In the genomic region with DNA sequence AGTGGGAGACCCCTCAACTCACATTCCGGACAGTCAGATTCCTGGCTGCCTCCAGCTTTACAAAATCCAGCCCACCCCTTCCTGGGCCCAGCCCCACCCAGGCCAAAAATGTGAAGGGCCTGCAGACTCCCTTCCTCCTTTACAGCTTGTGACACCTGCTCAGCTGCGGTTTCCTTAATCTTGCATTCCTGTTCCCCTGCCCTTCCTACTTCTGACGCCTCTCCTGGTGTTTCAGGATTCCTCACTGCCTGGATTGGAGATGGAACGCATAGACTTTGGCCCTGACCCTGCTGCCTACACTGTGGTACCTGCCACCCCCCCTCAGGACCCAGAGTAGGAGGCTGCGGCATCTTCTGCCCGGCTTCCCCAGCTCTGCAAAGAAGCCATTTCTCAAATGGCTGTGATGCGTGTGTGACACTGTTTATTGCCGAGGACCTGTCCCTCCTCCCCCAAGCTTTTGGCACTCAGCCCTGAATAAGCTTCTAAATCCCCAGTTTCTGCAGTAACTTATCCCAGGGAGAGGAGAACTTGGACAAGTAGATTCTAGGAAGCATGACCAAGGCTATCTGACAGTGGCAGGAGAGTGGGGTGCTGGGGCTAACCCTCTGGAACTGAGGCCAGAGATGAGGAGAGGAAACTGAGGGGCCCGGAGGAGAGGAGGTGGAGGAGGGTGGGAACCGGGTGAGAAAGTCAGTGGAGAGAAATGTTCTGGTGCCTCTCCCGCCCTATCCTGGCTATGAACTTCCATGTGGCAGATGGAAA, we compare ENCODE assay signal across 10 cellular contexts. TPM values are rescaled to one million over a fixed set of nuclear protein-coding genes. Genes with fewer than 3 reads are reported as not detected.
DNase-seq lines count a peak whose midpoint lies in the region; TF ChIP-seq lines count a peak whose summit lies in the region.
"Had no signal": no experiment of that assay in that cellular context is flagged by ENCODE, and none has a peak within 500 bp of the region (broad histone marks: within the 10 kb centered on the region; RNA-seq: fewer than 3 reads in every experiment).

No MANE protein-coding gene starts in this region.

- no peaks in the 10 kb centered on the region for H3K4me1 ChIP-seq in thymus (ENCODE audit: control insufficient read depth, insufficient read depth, low read length)
- H3K4me1 ChIP-seq: A549 had no signal

- intact Hi-C loops in activated CD4-positive, alpha-beta memory T cell treated with anti-CD3 and anti-CD28 coated beads for 36 hours (cut with micrococcal nuclease) = loop anchor here (2.0 to 5.0 kb wide), 2 partner anchors 80 to 99 kb away; no protein-coding TSS in a partner anchor

- DNase-seq in activated CD4-positive, alpha-beta memory T cell treated with anti-CD3 and anti-CD28 coated beads for 36 hours = peak; percentile 2
- DNase-seq in activated CD4-positive, alpha-beta memory T cell treated with anti-CD3 and anti-CD28 coated beads, Interleukin-2, amount 10 ng/mL, durations not matched to agents 7 days and 5 days = no peak
- DNase-seq in islet precursor cell (peak; percentile 59), DMS153 (lab: John Stamatoyannopoulos, UW) (no peak), GF-D8 (lab: John Stamatoyannopoulos, UW) (no peak)
- DNase-seq in activated CD4-positive, alpha-beta T cell treated with anti-CD3 and anti-CD28 coated beads for 48 hours = no peak
- DNase-seq: NCI-H1436 treated with DMSO at 0.1 percent for 48 hours had no signal

- H3K9me3 ChIP-seq in thymus (ENCODE audit: control insufficient read depth) = no peaks in the 10 kb centered on the region
- H3K9me3 ChIP-seq: A549 had no signal

- H3K27me3 Mint-ChIP-seq in activated CD4-positive, alpha-beta memory T cell treated with anti-CD3 and anti-CD28 coated beads for 36 hours = no peaks in the 10 kb centered on the region
- H3K27me3 Mint-ChIP-seq in activated CD4-positive, alpha-beta memory T cell treated with anti-CD3 and anti-CD28 coated beads, Interleukin-2, amount 10 ng/mL, durations not matched to agents 7 days and 5 days = peaks cover 9% of the 10 kb centered on the region
- H3K27me3 Mint-ChIP-seq in brain = peaks cover 7% of the 10 kb centered on the region

- 74% methylated on average over 11 of the region's 11 CpGs for WGBS in thymus

- H3K27me3 ChIP-seq in thymus (ENCODE audit: control insufficient read depth, insufficient read depth) = no peaks in the 10 kb centered on the region

- H3K27ac Mint-ChIP-seq in activated CD4-positive, alpha-beta memory T cell treated with anti-CD3 and anti-CD28 coated beads for 36 hours = no peak overlapping the region
- no peak overlapping the region for H3K27ac Mint-ChIP-seq in activated CD4-positive, alpha-beta memory T cell treated with anti-CD3 and anti-CD28 coated beads, Interleukin-2, amount 10 ng/mL, durations not matched to agents 7 days and 5 days
- H3K27ac Mint-ChIP-seq in brain = peak overlapping the region; percentile 54 to 91 (median 87)

- no peaks in the 10 kb centered on the region for H3K4me1 Mint-ChIP-seq in activated CD4-positive, alpha-beta memory T cell treated with anti-CD3 and anti-CD28 coated beads for 36 hours (ENCODE audit: low read depth)
- H3K4me1 Mint-ChIP-seq in activated CD4-positive, alpha-beta memory T cell treated with anti-CD3 and anti-CD28 coated beads, Interleukin-2, amount 10 ng/mL, durations not matched to agents 7 days and 5 days = no peaks in the 10 kb centered on the region
- peaks cover 77% of the 10 kb centered on the region for H3K4me1 Mint-ChIP-seq in brain

- peak overlapping the region; percentile 1 for H3K27ac ChIP-seq in thymus (ENCODE audit: low read depth)

- no peak overlapping the region for H3K4me3 ChIP-seq in thymus (ENCODE audit: low read length)
- H3K4me3 ChIP-seq: A549 had no signal

- no peak overlapping the region for H3K4me3 Mint-ChIP-seq in activated CD4-positive, alpha-beta memory T cell treated with anti-CD3 and anti-CD28 coated beads for 36 hours
- no peak overlapping the region for H3K4me3 Mint-ChIP-seq in activated CD4-positive, alpha-beta memory T cell treated with anti-CD3 and anti-CD28 coated beads, Interleukin-2, amount 10 ng/mL, durations not matched to agents 7 days and 5 days
- no peak overlapping the region for H3K4me3 Mint-ChIP-seq in brain

- POLR2A ChIA-PET in activated CD4-positive, alpha-beta memory T cell treated with anti-CD3 and anti-CD28 coated beads for 36 hours (lab: Charles Lee) = no interaction called here
- POLR2A ChIA-PET in activated CD4-positive, alpha-beta memory T cell treated with anti-CD3 and anti-CD28 coated beads, Interleukin-2, amount 10 ng/mL, durations not matched to agents 7 days and 5 days (lab: Charles Lee) = no interaction called here

- CTCF ChIA-PET in activated CD4-positive, alpha-beta memory T cell treated with anti-CD3 and anti-CD28 coated beads for 36 hours (lab: Charles Lee) = interaction anchor here (0.6 to 7.3 kb wide), 20 partner anchors 9 to 217 kb away, joined by 3 to 56 read pairs (median 4); a partner anchor contains a TSS
- CTCF ChIA-PET in activated CD4-positive, alpha-beta memory T cell treated with anti-CD3 and anti-CD28 coated beads, Interleukin-2, amount 10 ng/mL, durations not matched to agents 7 days and 5 days (lab: Charles Lee) = interaction anchor here (0.7 to 5.2 kb wide), 16 partner anchors 17 to 202 kb away, joined by 3 to 31 read pairs (median 4); a partner anchor contains a TSS

- no peaks in the 10 kb centered on the region for H3K9me3 Mint-ChIP-seq in activated CD4-positive, alpha-beta memory T cell treated with anti-CD3 and anti-CD28 coated beads for 36 hours
- H3K9me3 Mint-ChIP-seq in activated CD4-positive, alpha-beta memory T cell treated with anti-CD3 and anti-CD28 coated beads, Interleukin-2, amount 10 ng/mL, durations not matched to agents 7 days and 5 days = no peaks in the 10 kb centered on the region
- peaks cover 0 to 2% (median 0%) of the 10 kb centered on the region in 5 experiments for H3K9me3 Mint-ChIP-seq in brain

- no peak for TF ChIP-seq CTCF in brain (conservative IDR thresholded peaks at IDR 0.05)

- H3K36me3 Mint-ChIP-seq in activated CD4-positive, alpha-beta memory T cell treated with anti-CD3 and anti-CD28 coated beads for 36 hours = no peaks in the 10 kb centered on the region
- H3K36me3 Mint-ChIP-seq in activated CD4-positive, alpha-beta memory T cell treated with anti-CD3 and anti-CD28 coated beads, Interleukin-2, amount 10 ng/mL, durations not matched to agents 7 days and 5 days (ENCODE audit: low read depth) = no peaks in the 10 kb centered on the region
- no peaks in the 10 kb centered on the region for H3K36me3 Mint-ChIP-seq in brain

- H3K36me3 ChIP-seq in thymus (ENCODE audit: control insufficient read depth, insufficient read depth) = no peaks in the 10 kb centered on the region

RNA-seq across cellular contexts. Expression of a gene that starts 24.9 kb away (rescaled TPM):
- total RNA-seq in activated CD4-positive, alpha-beta memory T cell treated with anti-CD3 and anti-CD28 coated beads for 36 hours = 1 to 10 TPM; 5.8 to 6.1 TPM
- total RNA-seq in activated CD4-positive, alpha-beta memory T cell treated with anti-CD3 and anti-CD28 coated beads, Interleukin-2, amount 10 ng/mL, durations not matched to agents 7 days and 5 days = 1 to 10 TPM; 8.9 to 9.9 TPM
- polyA plus RNA-seq in brain (ENCODE audit: insufficient read depth, low read depth, low replicate concordance) = 3.6 TPM
- polyA plus RNA-seq in thymus = 7.0 TPM

RNA-seq across cellular contexts. Expression of a gene that starts 35.9 kb away (rescaled TPM):
- total RNA-seq in activated CD4-positive, alpha-beta memory T cell treated with anti-CD3 and anti-CD28 coated beads for 36 hours = 1 to 10 TPM; 1.7 to 2.1 TPM
- total RNA-seq in activated CD4-positive, alpha-beta memory T cell treated with anti-CD3 and anti-CD28 coated beads, Interleukin-2, amount 10 ng/mL, durations not matched to agents 7 days and 5 days = under 1 TPM; 0.78 to 0.95 TPM
- polyA plus RNA-seq in brain (ENCODE audit: insufficient read depth, low read depth, low replicate concordance) = 213 TPM
- 0.41 TPM for polyA plus RNA-seq in thymus

RNA-seq across cellular contexts. Expression of a gene that starts 39.5 kb away (rescaled TPM):
- 1 to 10 TPM; 2.9 to 3.0 TPM for total RNA-seq in activated CD4-positive, alpha-beta memory T cell treated with anti-CD3 and anti-CD28 coated beads for 36 hours
- total RNA-seq in activated CD4-positive, alpha-beta memory T cell treated with anti-CD3 and anti-CD28 coated beads, Interleukin-2, amount 10 ng/mL, durations not matched to agents 7 days and 5 days = 1 to 10 TPM; 1.1 to 1.2 TPM
- polyA plus RNA-seq in brain (ENCODE audit: insufficient read depth, low read depth, low replicate concordance) (15.3 TPM), thymus (17.5 TPM)

Comparison
In these comparisons a context has a peak if more than half of its experiments do, and no peak if none do; other contexts are left out.
1. DNase-seq: peak in activated CD4-positive, alpha-beta memory T cell treated with anti-CD3 and anti-CD28 coated beads for 36 hours (single experiment) and islet precursor cell (single experiment); none in activated CD4-positive, alpha-beta memory T cell treated with anti-CD3 and anti-CD28 coated beads, Interleukin-2, amount 10 ng/mL, durations not matched to agents 7 days and 5 days (single experiment), DMS153 (single experiment), activated CD4-positive, alpha-beta T cell treated with anti-CD3 and anti-CD28 coated beads for 48 hours (single experiment) and GF-D8 (single experiment).
2. H3K27ac Mint-ChIP-seq: peak in brain (5 of 5); none in activated CD4-positive, alpha-beta memory T cell treated with anti-CD3 and anti-CD28 coated beads for 36 hours (single experiment) and activated CD4-positive, alpha-beta memory T cell treated with anti-CD3 and anti-CD28 coated beads, Interleukin-2, amount 10 ng/mL, durations not matched to agents 7 days and 5 days (single experiment).